ENCODE assay signal across 14 cellular contexts in genomic region chr4:168666531-168666930, GRCh38.
DNase-seq lines count a peak whose midpoint lies in the region; ATAC-seq and TF ChIP-seq lines count a peak whose summit lies in the region.
"Had no signal": no experiment of that assay in that cellular context is flagged by ENCODE, and none has a peak within 500 bp of the region (broad histone marks: within the 10 kb centered on the region; RNA-seq: fewer than 3 reads in every experiment).

No MANE protein-coding gene starts in this region.

- CTCF ChIA-PET in naive thymus-derived CD4-positive, alpha-beta T cell (lab: Charles Lee) = no interaction called here

- peaks cover 8% of the 10 kb centered on the region for H3K27me3 Mint-ChIP-seq in type B pancreatic cell
- H3K27me3 Mint-ChIP-seq in naive thymus-derived CD8-positive, alpha-beta T cell = peaks cover 0 to 9% (median 2%) of the 10 kb centered on the region in 5 donors
- peaks cover 0 to 22% (median 11%) of the 10 kb centered on the region in 5 donors for H3K27me3 Mint-ChIP-seq in naive thymus-derived CD4-positive, alpha-beta T cell

- no peaks in the 10 kb centered on the region for H3K36me3 ChIP-seq in effector memory CD4-positive, alpha-beta T cell (ENCODE audit: control insufficient read depth, insufficient read depth, low read length)
- H3K36me3 ChIP-seq in naive thymus-derived CD4-positive, alpha-beta T cell (ENCODE audit: control insufficient read depth in 2 of 3, insufficient read depth in 3 of 3, low read length in 3 of 3) = no peaks in the 10 kb centered on the region
- H3K36me3 ChIP-seq: left ventricle myocardium inferior, neural progenitor cell had no signal

- no peaks in the 10 kb centered on the region for H3K9me3 ChIP-seq in effector memory CD4-positive, alpha-beta T cell (ENCODE audit: control insufficient read depth, low read length)
- H3K9me3 ChIP-seq in naive thymus-derived CD4-positive, alpha-beta T cell (ENCODE audit: control insufficient read depth in 2 of 3, low read length in 3 of 3) = no peaks in the 10 kb centered on the region
- H3K9me3 ChIP-seq: left ventricle myocardium inferior had no signal

- intact Hi-C loops in naive thymus-derived CD4-positive, alpha-beta T cell (cut with micrococcal nuclease) = no loop called here

- H3K4me1 Mint-ChIP-seq in type B pancreatic cell (ENCODE audit: unreplicated experiment) = peaks cover 43% of the 10 kb centered on the region
- no peaks in the 10 kb centered on the region for H3K4me1 Mint-ChIP-seq in naive thymus-derived CD8-positive, alpha-beta T cell
- H3K4me1 Mint-ChIP-seq in naive thymus-derived CD4-positive, alpha-beta T cell = peaks cover 0 to 1% (median 0%) of the 10 kb centered on the region in 7 donors

- H3K27ac ChIP-seq in effector memory CD4-positive, alpha-beta T cell (ENCODE audit: insufficient read depth, low read length, poor library complexity, severe bottlenecking) = no peak overlapping the region
- H3K27ac ChIP-seq in naive thymus-derived CD4-positive, alpha-beta T cell (ENCODE audit: low read depth, low read length) = no peak overlapping the region
- H3K27ac ChIP-seq: HL-60, left ventricle myocardium inferior, neural progenitor cell had no signal

- POLR2A ChIA-PET in naive thymus-derived CD8-positive, alpha-beta T cell (lab: Charles Lee) = no interaction called here
- POLR2A ChIA-PET in naive thymus-derived CD4-positive, alpha-beta T cell (lab: Charles Lee) = no interaction called here

- no peak for ATAC-seq in naive thymus-derived CD8-positive, alpha-beta T cell
- no peak for ATAC-seq in naive thymus-derived CD4-positive, alpha-beta T cell
- ATAC-seq: stimulated activated naive CD8-positive, alpha-beta T cell treated with anti-CD3 and anti-CD28 coated beads, Interleukin-15, Interleukin-2, amounts not matched to agents 100 U/mL and 50 U/mL, for 24 hours had no signal

- no peak overlapping the region for H3K27ac Mint-ChIP-seq in type B pancreatic cell
- H3K27ac Mint-ChIP-seq in naive thymus-derived CD8-positive, alpha-beta T cell = no peak overlapping the region
- H3K27ac Mint-ChIP-seq in naive thymus-derived CD4-positive, alpha-beta T cell = no peak overlapping the region
- H3K27ac Mint-ChIP-seq: neural progenitor cell had no signal

- H3K4me3 ChIP-seq in effector memory CD4-positive, alpha-beta T cell (ENCODE audit: insufficient read depth, low read depth, low read length, poor library complexity, severe bottlenecking) = no peak overlapping the region
- no peak overlapping the region for H3K4me3 ChIP-seq in naive thymus-derived CD4-positive, alpha-beta T cell (ENCODE audit: low read length)
- H3K4me3 ChIP-seq: left ventricle myocardium inferior, neural progenitor cell had no signal

- H3K27me3 ChIP-seq in effector memory CD4-positive, alpha-beta T cell (replicated peaks; ENCODE audit: control insufficient read depth, insufficient read depth, low read length, poor library complexity, severe bottlenecking) = no peaks in the 10 kb centered on the region
- H3K27me3 ChIP-seq in naive thymus-derived CD4-positive, alpha-beta T cell (ENCODE audit: control insufficient read depth in 2 of 2, insufficient read depth in 2 of 2, low read length in 2 of 2) = no peaks in the 10 kb centered on the region
- H3K27me3 ChIP-seq: neural progenitor cell had no signal

- no peaks in the 10 kb centered on the region for H3K9me3 Mint-ChIP-seq in type B pancreatic cell
- H3K9me3 Mint-ChIP-seq in naive thymus-derived CD8-positive, alpha-beta T cell = no peaks in the 10 kb centered on the region
- no peaks in the 10 kb centered on the region for H3K9me3 Mint-ChIP-seq in naive thymus-derived CD4-positive, alpha-beta T cell
- H3K9me3 Mint-ChIP-seq: neural progenitor cell had no signal

- TF ChIP-seq CTCF in type B pancreatic cell (conservative IDR thresholded peaks at IDR 0.05) = no peak

- peak overlapping the region; percentile 8 for H3K4me3 Mint-ChIP-seq in type B pancreatic cell
- H3K4me3 Mint-ChIP-seq in naive thymus-derived CD8-positive, alpha-beta T cell = no peak overlapping the region
- H3K4me3 Mint-ChIP-seq in naive thymus-derived CD4-positive, alpha-beta T cell = no peak overlapping the region
- H3K4me3 Mint-ChIP-seq: neural progenitor cell had no signal

- H3K4me1 ChIP-seq in effector memory CD4-positive, alpha-beta T cell (ENCODE audit: control insufficient read depth, insufficient read depth, low read length, poor library complexity, severe bottlenecking) = no peaks in the 10 kb centered on the region
- H3K4me1 ChIP-seq in naive thymus-derived CD4-positive, alpha-beta T cell (ENCODE audit: control insufficient read depth in 2 of 2, insufficient read depth in 2 of 2, low read length in 2 of 2) = no peaks in the 10 kb centered on the region

- peak; percentile 39 for DNase-seq in HCEC 1CT
- peak; percentile 26 for DNase-seq in SW480 (ENCODE audit: low spot score)
- DNase-seq in foreskin melanocyte = peak; percentile 64
- DNase-seq in type B pancreatic cell (ENCODE audit: extremely low spot score, unreplicated experiment) = no peak
- DNase-seq in MV-4-11 (lab: John Stamatoyannopoulos, UW) = no peak
- DNase-seq in effector memory CD4-positive, alpha-beta T cell = no peak
- DNase-seq in naive thymus-derived CD8-positive, alpha-beta T cell = no peak
- no peak for DNase-seq in naive thymus-derived CD4-positive, alpha-beta T cell
- DNase-seq: activated gamma-delta T cell; hippocampal formation; left ventricle myocardium inferior; stimulated activated naive CD8-positive, alpha-beta T cell treated with anti-CD3 and anti-CD28 coated beads, Interleukin-15, Interleukin-2, amounts not matched to agents 100 U/mL and 50 U/mL, for 24 hours had no signal

- H3K36me3 Mint-ChIP-seq in type B pancreatic cell = peaks cover 3% of the 10 kb centered on the region
- no peaks in the 10 kb centered on the region for H3K36me3 Mint-ChIP-seq in naive thymus-derived CD8-positive, alpha-beta T cell
- H3K36me3 Mint-ChIP-seq in naive thymus-derived CD4-positive, alpha-beta T cell = no peaks in the 10 kb centered on the region

Comparison
In these comparisons a context has a peak if more than half of its experiments do, and no peak if none do; other contexts are left out.
1. DNase-seq: peak in HCEC 1CT (single experiment), SW480 (single experiment) and foreskin melanocyte (single experiment); none in type B pancreatic cell (single experiment), MV-4-11 (single experiment), effector memory CD4-positive, alpha-beta T cell (0 of 3), naive thymus-derived CD8-positive, alpha-beta T cell (0 of 10) and naive thymus-derived CD4-positive, alpha-beta T cell (0 of 9).